In the genomic region with DNA sequence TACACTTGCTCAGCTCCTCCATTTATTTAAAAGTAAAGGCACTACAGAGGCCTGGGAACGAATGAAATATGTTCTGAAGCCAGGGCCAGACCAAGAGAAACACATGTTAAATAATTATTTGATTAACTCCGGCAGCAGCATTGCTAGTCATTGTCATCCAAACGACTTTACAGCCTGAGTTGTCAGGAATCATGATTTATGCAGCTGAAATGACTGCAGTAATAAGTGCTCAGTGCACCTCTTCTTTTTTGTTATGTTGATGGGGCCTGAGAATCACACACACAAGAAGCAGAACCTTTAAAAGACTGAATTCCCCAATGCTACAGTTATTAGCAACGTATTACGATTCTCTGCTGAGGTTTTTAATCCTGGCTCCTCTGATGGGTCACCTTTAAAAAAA, we compare ENCODE assay signal across 20 cellular contexts.
"Had no signal": no experiment of that assay in that cellular context is flagged by ENCODE, and none has a peak within 500 bp of the region (broad histone marks: within the 10 kb centered on the region; RNA-seq: fewer than 3 reads in every experiment).

No MANE protein-coding gene starts in this region.

- H3K36me3 ChIP-seq: cardiac muscle cell, heart left ventricle, uterus had no signal

- H3K9me3 ChIP-seq: body of pancreas, heart left ventricle, mucosa of descending colon, testis, uterus had no signal

- ATAC-seq: activated CD4-positive, CD25-positive, alpha-beta regulatory T cell treated with anti-CD3 and anti-CD28 coated beads, Interleukin-2, amount 50 U/mL, for 24 hours; body of pancreas; heart left ventricle; left colon; mucosa of descending colon had no signal

- H3K9me3 Mint-ChIP-seq: activated naive CD4-positive, alpha-beta T cell treated with anti-CD3 and anti-CD28 coated beads, Interleukin-2, amount 50 U/mL, for 24 hours had no signal

- H3K4me1 ChIP-seq: body of pancreas had no signal

- H3K4me3 ChIP-seq: body of pancreas, cardiac muscle cell, heart left ventricle, mucosa of descending colon, testis, uterus had no signal

- DNase-seq: activated CD4-positive, alpha-beta T cell treated with anti-CD3 and anti-CD28 coated beads, Interleukin-2, amount 50 U/mL, for 1 hour; activated gamma-delta T cell treated with Interleukin-2 at 50 U/mL for 16 hours; activated T-cell treated with anti-CD3 and anti-CD28 coated beads, Interleukin-2, amount 50 U/mL, for 1 hour; anterior cingulate cortex; body of pancreas; heart left ventricle; left colon; mesenchymal stem cell; mucosa of descending colon; stimulated activated CD4-positive, alpha-beta T cell treated with anti-CD3 and anti-CD28 coated beads, Interleukin-2, amount 100 ng/mL, for 48 hours; stimulated activated CD8-positive, alpha-beta memory T cell treated with anti-CD3 and anti-CD28 coated beads, Interleukin-4, amount 100 ng/mL, for 48 hours; stimulated activated naive CD4-positive, alpha-beta T cell; testis; trophoblast cell; uterus had no signal

- H3K27me3 ChIP-seq: body of pancreas, cardiac muscle cell, heart left ventricle, testis, uterus had no signal

- H3K27ac Mint-ChIP-seq: activated naive CD4-positive, alpha-beta T cell treated with anti-CD3 and anti-CD28 coated beads, Interleukin-2, amount 50 U/mL, for 24 hours; progenitor cell of endocrine pancreas had no signal

- H3K27ac ChIP-seq: body of pancreas, cardiac muscle cell, epithelial cell of prostate, heart left ventricle had no signal

- H3K27me3 Mint-ChIP-seq: activated naive CD4-positive, alpha-beta T cell treated with anti-CD3 and anti-CD28 coated beads, Interleukin-2, amount 50 U/mL, for 24 hours; progenitor cell of endocrine pancreas had no signal

- H3K4me3 Mint-ChIP-seq: activated naive CD4-positive, alpha-beta T cell treated with anti-CD3 and anti-CD28 coated beads, Interleukin-2, amount 50 U/mL, for 24 hours had no signal
